Comparison of ENCODE assay signal across 9 cellular contexts in genomic region chr16:14399397-14400284, GRCh38.
DNase-seq lines count a peak whose midpoint lies in the region; FAIRE-seq and TF ChIP-seq lines count a peak whose summit lies in the region.
"Had no signal": no experiment of that assay in that cellular context is flagged by ENCODE, and none has a peak within 500 bp of the region (broad histone marks: within the 10 kb centered on the region; RNA-seq: fewer than 3 reads in every experiment).

No MANE protein-coding gene starts in this region.

- H2AFZ ChIP-seq in OCI-LY1 (ENCODE audit: low read length): no peak overlapping the region

- TF ChIP-seq CTCF in AG09309 (IDR thresholded peaks at IDR 0.05; ENCODE audit: control insufficient read depth, insufficient read depth, low read depth, low read length, missing control alignments) (no peak), OCI-LY1 (IDR thresholded peaks at IDR 0.05; ENCODE audit: low read length) (no peak), fibroblast of pulmonary artery (IDR thresholded peaks at IDR 0.05; ENCODE audit: low read length, missing control alignments) (no peak), progenitor cell of endocrine pancreas (IDR thresholded peaks at IDR 0.05; ENCODE audit: unreplicated experiment) (no peak)

- DNase-seq in AG09309 (ENCODE audit: low read depth) (no peak), H54 (ENCODE audit: insufficient read length, low spot score) (no peak), fibroblast of pulmonary artery (ENCODE audit: low read depth) (peak; percentile 62), progenitor cell of endocrine pancreas (ENCODE audit: low spot score, unreplicated experiment) (no peak), germinal center (ENCODE audit: low spot score) (no peak), NCI-H2171 treated with DMSO at 0.1 percent for 48 hours (lab: John Stamatoyannopoulos, UW) (no peak)
- no peak for DNase-seq in stimulated activated CD4-positive, alpha-beta T cell treated with anti-CD3 and anti-CD28 coated beads, Interleukin-12 subunit alpha, Interleukin-12 subunit beta, amount 100 ng/mL, for 4 hours

- H3K36me3 ChIP-seq in OCI-LY1 (ENCODE audit: insufficient read depth, low read length): no peaks in the 10 kb centered on the region

- H3K36me3 Mint-ChIP-seq in progenitor cell of endocrine pancreas (ENCODE audit: insufficient read depth): no peaks in the 10 kb centered on the region
- H3K36me3 Mint-ChIP-seq: activated naive CD4-positive, alpha-beta T cell treated with anti-CD3 and anti-CD28 coated beads, Interleukin-2, amount 50 U/mL, for 24 hours had no signal

- no peak overlapping the region for H3K4me3 Mint-ChIP-seq in progenitor cell of endocrine pancreas (ENCODE audit: low read depth)
- H3K4me3 Mint-ChIP-seq: activated naive CD4-positive, alpha-beta T cell treated with anti-CD3 and anti-CD28 coated beads, Interleukin-2, amount 50 U/mL, for 24 hours had no signal

- no peaks in the 10 kb centered on the region for H3K9me2 ChIP-seq in OCI-LY1 (ENCODE audit: low read depth, low read length)

- no peaks in the 10 kb centered on the region for H3K27me3 ChIP-seq in OCI-LY1 (ENCODE audit: insufficient read depth, low read length)

- no peaks in the 10 kb centered on the region for H3K27me3 Mint-ChIP-seq in progenitor cell of endocrine pancreas
- H3K27me3 Mint-ChIP-seq: activated naive CD4-positive, alpha-beta T cell treated with anti-CD3 and anti-CD28 coated beads, Interleukin-2, amount 50 U/mL, for 24 hours had no signal

- H4K20me1 ChIP-seq in OCI-LY1 (ENCODE audit: insufficient read depth, low read length): no peaks in the 10 kb centered on the region

- peak overlapping the region; percentile 22; the same call in 1 of the 2 replicates for H3K4me2 ChIP-seq in OCI-LY1 (ENCODE audit: low read length)

- peak; percentile 90 for FAIRE-seq in H54 (lab: Jason Lieb, UNC)

- peaks cover 1% of the 10 kb centered on the region for H3K4me1 Mint-ChIP-seq in progenitor cell of endocrine pancreas (ENCODE audit: low read depth)
- H3K4me1 Mint-ChIP-seq: activated naive CD4-positive, alpha-beta T cell treated with anti-CD3 and anti-CD28 coated beads, Interleukin-2, amount 50 U/mL, for 24 hours had no signal

- peak overlapping the region; percentile 56 for H3K27ac Mint-ChIP-seq in progenitor cell of endocrine pancreas
- H3K27ac Mint-ChIP-seq: activated naive CD4-positive, alpha-beta T cell treated with anti-CD3 and anti-CD28 coated beads, Interleukin-2, amount 50 U/mL, for 24 hours had no signal

- H3K9me3 ChIP-seq in OCI-LY1 (ENCODE audit: low read length): no peaks in the 10 kb centered on the region

- H3F3A ChIP-seq in OCI-LY1 (ENCODE audit: insufficient read depth, low read length): no peaks in the 10 kb centered on the region

- H3K27ac ChIP-seq in OCI-LY1 (ENCODE audit: low read depth, low read length, poor library complexity, severe bottlenecking): peak overlapping the region; percentile 57

- H3K9me3 Mint-ChIP-seq in progenitor cell of endocrine pancreas (ENCODE audit: low read depth): no peaks in the 10 kb centered on the region
- H3K9me3 Mint-ChIP-seq: activated naive CD4-positive, alpha-beta T cell treated with anti-CD3 and anti-CD28 coated beads, Interleukin-2, amount 50 U/mL, for 24 hours had no signal

- TF ChIP-seq POLR2A in H54 (IDR thresholded peaks at IDR 0.05; ENCODE audit: low read depth, low read length): no peak

- H3K4me3 ChIP-seq in AG09309 (ENCODE audit: control insufficient read depth, low read depth, low read length): peak overlapping the region; percentile 17
- no peak overlapping the region for H3K4me3 ChIP-seq in OCI-LY1 (ENCODE audit: low read depth, low read length, poor library complexity, severe bottlenecking)
- no peak overlapping the region for H3K4me3 ChIP-seq in fibroblast of pulmonary artery (replicated peaks; ENCODE audit: low read depth, low read length)

- no peak overlapping the region for H3K9ac ChIP-seq in OCI-LY1 (ENCODE audit: low read length)

- H3K79me2 ChIP-seq in OCI-LY1 (ENCODE audit: insufficient read depth, low read length): no peaks in the 10 kb centered on the region

- H3K4me1 ChIP-seq in OCI-LY1 (ENCODE audit: insufficient read depth, low read length, severe bottlenecking): peaks cover 18% of the 10 kb centered on the region
